1 cellular context compared by ENCODE assay signal in genomic region chr2:101003278-101003775, GRCh38.
TF ChIP-seq lines count a peak whose summit lies in the region.

No MANE protein-coding gene starts in this region.

TF ChIP-seq in HepG2, 621 proteins besides CTCF, POLR2A, EP300 and RAD21 (continued from another document and continues in another):
- 0 out of 2 replicates have a peak, but pooled peaks have one; percentile 58 for TF ChIP-seq ZFP82 (CRISPR knock-in tag; IDR thresholded peaks at IDR 0.05; ENCODE audit: borderline replicate concordance)
- TF ChIP-seq SIX1 (CRISPR knock-in tag; IDR thresholded peaks at IDR 0.05; ENCODE audit: borderline replicate concordance), result no peak
- TF ChIP-seq SOX5 (CRISPR knock-in tag; IDR thresholded peaks at IDR 0.05; ENCODE audit: borderline replicate concordance), result no peak
- no peak for TF ChIP-seq PHB2 (IDR thresholded peaks at IDR 0.05; ENCODE audit: partially characterized antibody)
- TF ChIP-seq ZMYM3 (CRISPR knock-in tag; IDR thresholded peaks at IDR 0.05), result peak; percentile 50; the same call in 1 of the 2 replicates
- no peak for TF ChIP-seq MNT (IDR thresholded peaks at IDR 0.05)
- TF ChIP-seq GATAD2A (CRISPR knock-in tag; IDR thresholded peaks at IDR 0.05), result no peak
- no peak for TF ChIP-seq SIN3A (IDR thresholded peaks at IDR 0.05; ENCODE audit: borderline replicate concordance, low read depth, low read length)
- no peak for TF ChIP-seq GATA4 (IDR thresholded peaks at IDR 0.05; ENCODE audit: borderline replicate concordance, low read depth)
- peak; percentile 46 for TF ChIP-seq ZNF781 (CRISPR knock-in tag; IDR thresholded peaks at IDR 0.05; ENCODE audit: borderline replicate concordance, not compliant biosample characterization)
- TF ChIP-seq ESRRA (CRISPR knock-in tag; IDR thresholded peaks at IDR 0.05; ENCODE audit: low read depth), result no peak
- no peak for TF ChIP-seq ZBTB10 (CRISPR knock-in tag; IDR thresholded peaks at IDR 0.05; ENCODE audit: borderline replicate concordance)
- TF ChIP-seq ZNF782 (CRISPR knock-in tag; IDR thresholded peaks at IDR 0.05; ENCODE audit: borderline replicate concordance), result no peak
- TF ChIP-seq CBFB (CRISPR knock-in tag; IDR thresholded peaks at IDR 0.05), result no peak
- 0 out of 2 replicates have a peak, but pooled peaks have one; percentile 33 for TF ChIP-seq PAF1 (CRISPR knock-in tag; IDR thresholded peaks at IDR 0.05)
- no peak for TF ChIP-seq ZNF225 (CRISPR knock-in tag; IDR thresholded peaks at IDR 0.05)
- TF ChIP-seq KDM5B (CRISPR knock-in tag; IDR thresholded peaks at IDR 0.05; ENCODE audit: borderline replicate concordance), result no peak
- TF ChIP-seq HDAC1 (CRISPR knock-in tag; IDR thresholded peaks at IDR 0.05), result peak; percentile 27; the same call in 1 of the 2 replicates
- TF ChIP-seq ZNF572 (CRISPR knock-in tag; IDR thresholded peaks at IDR 0.05), result no peak
- TF ChIP-seq DNMT3B (CRISPR knock-in tag; conservative IDR thresholded peaks at IDR 0.05), result 0 out of 2 replicates have a peak, but pooled peaks have one; percentile 60
- TF ChIP-seq MEF2D (CRISPR knock-in tag; IDR thresholded peaks at IDR 0.05), result no peak; the same call in 1 of the 2 replicates
- TF ChIP-seq POLR2AphosphoS5 (IDR thresholded peaks at IDR 0.05; ENCODE audit: low read depth, low read length), result 0 out of 2 replicates have a peak, but pooled peaks have one; percentile 42
- no peak for TF ChIP-seq ZNF282 (IDR thresholded peaks at IDR 0.05; ENCODE audit: partially characterized antibody)
- TF ChIP-seq ZNF12 (CRISPR knock-in tag; IDR thresholded peaks at IDR 0.05), result no peak
- TF ChIP-seq ATF6 (CRISPR knock-in tag; conservative IDR thresholded peaks at IDR 0.05), result no peak
- no peak for TF ChIP-seq ZNF331 (CRISPR knock-in tag; IDR thresholded peaks at IDR 0.05)
- TF ChIP-seq ZXDC (CRISPR knock-in tag; IDR thresholded peaks at IDR 0.05), result no peak
- TF ChIP-seq REST (IDR thresholded peaks at IDR 0.05; ENCODE audit: borderline replicate concordance in 1 of 2, low read depth in 1 of 2, low read length in 2 of 2), result no peak
- TF ChIP-seq MYNN (CRISPR knock-in tag; IDR thresholded peaks at IDR 0.05; ENCODE audit: low read depth), result no peak
- no peak for TF ChIP-seq ZNF446 (CRISPR knock-in tag; IDR thresholded peaks at IDR 0.05)
- TF ChIP-seq ZNF83 (CRISPR knock-in tag; IDR thresholded peaks at IDR 0.05; ENCODE audit: borderline replicate concordance), result no peak
- TF ChIP-seq TEAD3 (CRISPR knock-in tag; optimal IDR thresholded peaks at IDR 0.05; ENCODE audit: borderline replicate concordance), result peak; percentile 29
- TF ChIP-seq CENPBD1 (CRISPR knock-in tag; IDR thresholded peaks at IDR 0.05; ENCODE audit: borderline replicate concordance, low read depth), result no peak
- TF ChIP-seq CREBL2 (CRISPR knock-in tag; IDR thresholded peaks at IDR 0.05; ENCODE audit: borderline replicate concordance), result no peak
- TF ChIP-seq PHF20 (CRISPR knock-in tag; IDR thresholded peaks at IDR 0.05), result no peak
- TF ChIP-seq ZSCAN29 (CRISPR knock-in tag; conservative IDR thresholded peaks at IDR 0.05), result no peak; the same call in 1 of the 2 replicates
- peak; percentile 90 for TF ChIP-seq ZNF280D (CRISPR knock-in tag; IDR thresholded peaks at IDR 0.05)
- no peak for TF ChIP-seq ZMAT3 (CRISPR knock-in tag; conservative IDR thresholded peaks at IDR 0.05)
- no peak for TF ChIP-seq KLF11 (CRISPR knock-in tag; IDR thresholded peaks at IDR 0.05)
- TF ChIP-seq NFE2 (CRISPR knock-in tag; IDR thresholded peaks at IDR 0.05), result no peak
- TF ChIP-seq E2F5 (CRISPR knock-in tag; conservative IDR thresholded peaks at IDR 0.05), result no peak
- no peak for TF ChIP-seq ZNF776 (CRISPR knock-in tag; IDR thresholded peaks at IDR 0.05)
